Comparison of ENCODE assay signal across 28 cellular contexts in the genomic region with DNA sequence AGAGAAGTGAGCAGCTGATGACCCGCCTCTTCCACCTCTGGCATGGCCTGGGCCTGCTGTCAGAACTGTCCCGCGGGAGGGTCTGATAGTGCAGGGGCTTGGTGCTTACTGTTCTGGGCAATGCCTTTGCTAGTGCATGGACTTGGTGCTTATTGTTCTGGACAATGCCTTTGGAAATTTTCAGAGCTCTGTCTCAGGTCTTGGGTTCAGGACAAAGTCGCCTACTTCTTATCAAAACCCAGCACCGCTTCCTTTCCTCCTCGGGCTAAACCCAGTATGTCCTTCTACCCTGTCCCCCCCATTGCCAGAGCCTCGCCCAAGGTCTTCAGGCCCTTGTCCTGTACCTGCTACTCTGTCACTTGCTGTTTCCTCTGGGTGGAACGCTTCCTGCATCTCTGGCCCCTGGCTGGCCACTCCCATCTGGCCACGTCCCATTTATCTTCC.
"Had no signal": no experiment of that assay in that cellular context is flagged by ENCODE, and none has a peak within 500 bp of the region (broad histone marks: within the 10 kb centered on the region; RNA-seq: fewer than 3 reads in every experiment).

No MANE protein-coding gene starts in this region.

- H3K9me3 Mint-ChIP-seq: activated CD4-positive, alpha-beta T cell treated with anti-CD3 and anti-CD28 coated beads, Interleukin-2, amount 10 ng/mL, durations not matched to agents 24 days and 14 days; activated CD8-positive, alpha-beta T cell treated with anti-CD3 and anti-CD28 coated beads for 36 hours; activated naive CD8-positive, alpha-beta T cell treated with anti-CD3 and anti-CD28 coated beads for 36 hours; activated T-cell treated with anti-CD3 and anti-CD28 coated beads, Interleukin-2, amount 50 U/mL, for 72 hours; activated T-helper 17 cell treated with anti-CD3 and anti-CD28 coated beads, Interleukin-2, amount 50 U/mL, for 72 hours; T-helper 1 cell treated with Interleukin-12 subunit alpha and Interleukin-12 subunit beta and Interleukin-4 antibody, amounts not matched to agents 30 μg/mL and 1 μg/mL, for 36 hours; T-helper 2 cell treated with Interferon-gamma antibody and Interleukin-4, amounts not matched to agents 5 μg/mL and 100 μg/mL, for 36 hours had no signal

- DNase-seq: activated CD4-positive, alpha-beta T cell treated with anti-CD3 and anti-CD28 coated beads, Interleukin-2, amount 10 ng/mL, durations not matched to agents 24 days and 14 days; activated CD4-positive, alpha-beta T cell treated with anti-CD3 and anti-CD28 coated beads, Interleukin-2, amount 50 U/mL, for 4 hours; activated CD8-positive, alpha-beta T cell treated with anti-CD3 and anti-CD28 coated beads for 36 hours; activated effector memory CD4-positive, alpha-beta T cell treated with anti-CD3 and anti-CD28 coated beads, Interleukin-2, amount 50 U/mL, for 16 hours; activated naive CD4-positive, alpha-beta T cell; activated naive CD4-positive, alpha-beta T cell treated with anti-CD3 and anti-CD28 coated beads, Interleukin-2, amount 50 U/mL, for 16 hours; activated naive CD8-positive, alpha-beta T cell treated with anti-CD3 and anti-CD28 coated beads for 36 hours; activated T-cell treated with anti-CD3 and anti-CD28 coated beads, Interleukin-2, amount 50 U/mL, for 1 hour; activated T-cell treated with anti-CD3 and anti-CD28 coated beads, Interleukin-2, amount 50 U/mL, for 72 hours; amniotic stem cell; aorta; Kasumi-1; KG1; MG63; NCI-H1048; NCI-H1436 treated with DMSO at 0.1 percent for 48 hours; NCI-H1694 treated with DMSO at 0.1 percent for 48 hours; NCI-H2029; NCI-H345; RPMI8226; SHP77; SK-N-SH had no signal

- H3K4me3 Mint-ChIP-seq: activated CD4-positive, alpha-beta T cell treated with anti-CD3 and anti-CD28 coated beads, Interleukin-2, amount 10 ng/mL, durations not matched to agents 24 days and 14 days; activated CD8-positive, alpha-beta T cell treated with anti-CD3 and anti-CD28 coated beads for 36 hours; activated naive CD8-positive, alpha-beta T cell treated with anti-CD3 and anti-CD28 coated beads for 36 hours; activated T-cell treated with anti-CD3 and anti-CD28 coated beads, Interleukin-2, amount 50 U/mL, for 72 hours; activated T-helper 17 cell treated with anti-CD3 and anti-CD28 coated beads, Interleukin-2, amount 50 U/mL, for 72 hours; T-helper 1 cell treated with Interleukin-12 subunit alpha and Interleukin-12 subunit beta and Interleukin-4 antibody, amounts not matched to agents 30 μg/mL and 1 μg/mL, for 36 hours; T-helper 2 cell treated with Interferon-gamma antibody and Interleukin-4, amounts not matched to agents 5 μg/mL and 100 μg/mL, for 36 hours had no signal

- H3K36me3 Mint-ChIP-seq: activated naive CD8-positive, alpha-beta T cell treated with anti-CD3 and anti-CD28 coated beads for 36 hours had no signal

- H3K27me3 ChIP-seq: MG63, SJSA1 had no signal

- H3K9me3 ChIP-seq: MG63, SJSA1, SK-N-SH had no signal

- H3K27ac ChIP-seq: SJSA1 had no signal

- H3K4me3 ChIP-seq: MG63, SJSA1 had no signal

- H3K27ac Mint-ChIP-seq: activated CD4-positive, alpha-beta T cell treated with anti-CD3 and anti-CD28 coated beads, Interleukin-2, amount 10 ng/mL, durations not matched to agents 24 days and 14 days; activated CD8-positive, alpha-beta T cell treated with anti-CD3 and anti-CD28 coated beads for 36 hours; activated naive CD8-positive, alpha-beta T cell treated with anti-CD3 and anti-CD28 coated beads for 36 hours; activated T-cell treated with anti-CD3 and anti-CD28 coated beads, Interleukin-2, amount 50 U/mL, for 72 hours; activated T-helper 17 cell treated with anti-CD3 and anti-CD28 coated beads, Interleukin-2, amount 50 U/mL, for 72 hours; T-helper 1 cell treated with Interleukin-12 subunit alpha and Interleukin-12 subunit beta and Interleukin-4 antibody, amounts not matched to agents 30 μg/mL and 1 μg/mL, for 36 hours; T-helper 2 cell treated with Interferon-gamma antibody and Interleukin-4, amounts not matched to agents 5 μg/mL and 100 μg/mL, for 36 hours had no signal

- ATAC-seq: activated CD8-positive, alpha-beta T cell treated with anti-CD3 and anti-CD28 coated beads for 36 hours; activated T-cell treated with anti-CD3 and anti-CD28 coated beads, Interleukin-2, amount 50 U/mL, for 72 hours; activated T-helper 17 cell treated with anti-CD3 and anti-CD28 coated beads, Interleukin-2, amount 50 U/mL, for 72 hours; Panc1 had no signal

- H3K9ac ChIP-seq: SK-N-SH had no signal

- H3K4me1 Mint-ChIP-seq: activated CD4-positive, alpha-beta T cell treated with anti-CD3 and anti-CD28 coated beads, Interleukin-2, amount 10 ng/mL, durations not matched to agents 24 days and 14 days; activated naive CD8-positive, alpha-beta T cell treated with anti-CD3 and anti-CD28 coated beads for 36 hours; activated T-helper 17 cell treated with anti-CD3 and anti-CD28 coated beads, Interleukin-2, amount 50 U/mL, for 72 hours had no signal

- H3K36me3 ChIP-seq: MG63, SJSA1 had no signal

- FAIRE-seq: TTC549 had no signal

- H3K4me2 ChIP-seq: SK-N-SH had no signal
